Comparison of ENCODE assay signal across 18 cellular contexts in genomic region chr5:107058239-107058638, GRCh38.
"Had no signal": no experiment of that assay in that cellular context is flagged by ENCODE, and none has a peak within 500 bp of the region (broad histone marks: within the 10 kb centered on the region; RNA-seq: fewer than 3 reads in every experiment).

No MANE protein-coding gene starts in this region.

- H3K9me3 ChIP-seq: body of pancreas, neutrophil, sigmoid colon, suprapubic skin had no signal

- H3K36me3 ChIP-seq: neutrophil, sigmoid colon, suprapubic skin, WERI-Rb-1 had no signal

- H3K36me3 Mint-ChIP-seq: naive thymus-derived CD4-positive, alpha-beta T cell had no signal

- H3K27me3 Mint-ChIP-seq: naive thymus-derived CD4-positive, alpha-beta T cell; type B pancreatic cell had no signal

- H3K4me1 ChIP-seq: body of pancreas, sigmoid colon, suprapubic skin had no signal

- DNase-seq: activated CD4-positive, alpha-beta T cell treated with anti-CD3 and anti-CD28 coated beads for 4 hours; activated CD8-positive, alpha-beta memory T cell treated with anti-CD3 and anti-CD28 coated beads, Interleukin-2, amount 50 U/mL, for 48 hours; activated CD8-positive, alpha-beta T cell treated with anti-CD3 and anti-CD28 coated beads, Interleukin-2, amount 10 ng/mL, durations not matched to agents 7 days and 5 days; activated naive CD4-positive, alpha-beta T cell treated with anti-CD3 and anti-CD28 coated beads for 36 hours; body of pancreas; cerebellar nuclear complex; dermis blood vessel endothelial cell; naive thymus-derived CD4-positive, alpha-beta T cell; sigmoid colon; stimulated activated CD4-positive, alpha-beta T cell treated with anti-CD3 and anti-CD28 coated beads, Interleukin-2, amount 100 ng/mL, for 48 hours; stimulated activated naive CD4-positive, alpha-beta T cell treated with Interleukin-2 at 50 U/mL for 16 hours; T-helper 1 cell; WERI-Rb-1 had no signal

- ATAC-seq: activated CD8-positive, alpha-beta T cell treated with anti-CD3 and anti-CD28 coated beads, Interleukin-2, amount 10 ng/mL, durations not matched to agents 7 days and 5 days; body of pancreas; naive thymus-derived CD4-positive, alpha-beta T cell had no signal

- H3K27ac Mint-ChIP-seq: activated CD8-positive, alpha-beta T cell treated with anti-CD3 and anti-CD28 coated beads, Interleukin-2, amount 10 ng/mL, durations not matched to agents 7 days and 5 days; activated naive CD4-positive, alpha-beta T cell treated with anti-CD3 and anti-CD28 coated beads for 36 hours; activated T-helper 1 cell treated with anti-CD3 and anti-CD28 coated beads, Interleukin-12 subunit alpha, Interleukin-12 subunit beta, Interleukin-2, Interleukin-4 antibody, amounts not matched to agents 30 ng/mL and 10 ng/mL and 1 ng/mL, durations not matched to agents 14 hours and 24 hours and 36 hours; naive thymus-derived CD4-positive, alpha-beta T cell; type B pancreatic cell had no signal

- H3K4me3 ChIP-seq: body of pancreas, sigmoid colon, SK-N-MC, suprapubic skin had no signal

- H3K9me3 Mint-ChIP-seq: activated naive CD4-positive, alpha-beta T cell treated with anti-CD3 and anti-CD28 coated beads for 36 hours; activated T-helper 1 cell treated with anti-CD3 and anti-CD28 coated beads, Interleukin-12 subunit alpha, Interleukin-12 subunit beta, Interleukin-2, Interleukin-4 antibody, amounts not matched to agents 30 ng/mL and 10 ng/mL and 1 ng/mL, durations not matched to agents 14 hours and 24 hours and 36 hours had no signal

- H3K27ac ChIP-seq: body of pancreas, neutrophil, sigmoid colon, SK-N-MC, suprapubic skin, WERI-Rb-1 had no signal

- H3K4me1 Mint-ChIP-seq: naive thymus-derived CD4-positive, alpha-beta T cell had no signal

- H3K27me3 ChIP-seq: body of pancreas, neutrophil, sigmoid colon, suprapubic skin had no signal

- H3K4me3 Mint-ChIP-seq: activated CD8-positive, alpha-beta T cell treated with anti-CD3 and anti-CD28 coated beads, Interleukin-2, amount 10 ng/mL, durations not matched to agents 7 days and 5 days; activated naive CD4-positive, alpha-beta T cell treated with anti-CD3 and anti-CD28 coated beads for 36 hours; activated T-helper 1 cell treated with anti-CD3 and anti-CD28 coated beads, Interleukin-12 subunit alpha, Interleukin-12 subunit beta, Interleukin-2, Interleukin-4 antibody, amounts not matched to agents 30 ng/mL and 10 ng/mL and 1 ng/mL, durations not matched to agents 14 hours and 24 hours and 36 hours; naive thymus-derived CD4-positive, alpha-beta T cell; type B pancreatic cell had no signal
